In the genomic region with DNA sequence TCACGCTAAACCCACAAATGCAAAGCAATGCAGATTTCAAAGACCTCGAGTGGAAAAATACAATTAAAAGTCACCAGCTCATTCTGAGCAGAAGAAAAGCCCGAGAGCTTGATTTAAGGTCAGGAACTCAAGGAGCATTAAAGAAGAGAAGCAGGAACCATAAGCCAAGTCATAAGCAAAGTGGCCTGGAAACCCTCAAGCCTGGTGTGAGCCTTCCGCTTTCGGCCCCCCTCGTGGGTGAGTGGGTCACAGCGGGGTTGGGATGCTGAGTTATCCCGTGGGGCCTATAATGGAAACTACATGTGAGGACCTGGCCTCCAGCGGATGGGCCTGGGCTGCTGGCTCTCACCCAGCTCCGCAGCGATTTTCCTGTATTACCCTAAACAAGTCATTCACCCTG, we compare ENCODE assay signal across 5 cellular contexts.
"Had no signal": no experiment of that assay in that cellular context is flagged by ENCODE, and none has a peak within 500 bp of the region (broad histone marks: within the 10 kb centered on the region; RNA-seq: fewer than 3 reads in every experiment).

No MANE protein-coding gene starts in this region.

- H2AFZ ChIP-seq: GM23338 had no signal

- H3K27ac ChIP-seq: HL-60 had no signal

- ATAC-seq: GM23338, HepG2 had no signal

- H3K4me3 ChIP-seq: GM23338 had no signal

- H3K4me2 ChIP-seq: GM23338 had no signal

- DNase-seq: H9, HCEC 1CT had no signal
